ENCODE assay signal across 1 cellular context in genomic region chr1:84539972-84540371, GRCh38.
TF ChIP-seq lines count a peak whose summit lies in the region.

No MANE protein-coding gene starts in this region.

TF ChIP-seq in SK-N-SH, 30 proteins besides CTCF, POLR2A, EP300 and RAD21:
- TF ChIP-seq RCOR1 (IDR thresholded peaks at IDR 0.05; ENCODE audit: low read length) (no peak), MEF2A (IDR thresholded peaks at IDR 0.05; ENCODE audit: borderline replicate concordance, low read depth) (no peak), TCF12 (IDR thresholded peaks at IDR 0.05) (0 out of 2 replicates have a peak, but pooled peaks have one; percentile 7), ELF1 (IDR thresholded peaks at IDR 0.05) (no peak), YY1 (IDR thresholded peaks at IDR 0.05; ENCODE audit: low read depth) (no peak), USF1 (IDR thresholded peaks at IDR 0.05; ENCODE audit: borderline replicate concordance, low read depth) (no peak)
- TF ChIP-seq, protein P1, sequence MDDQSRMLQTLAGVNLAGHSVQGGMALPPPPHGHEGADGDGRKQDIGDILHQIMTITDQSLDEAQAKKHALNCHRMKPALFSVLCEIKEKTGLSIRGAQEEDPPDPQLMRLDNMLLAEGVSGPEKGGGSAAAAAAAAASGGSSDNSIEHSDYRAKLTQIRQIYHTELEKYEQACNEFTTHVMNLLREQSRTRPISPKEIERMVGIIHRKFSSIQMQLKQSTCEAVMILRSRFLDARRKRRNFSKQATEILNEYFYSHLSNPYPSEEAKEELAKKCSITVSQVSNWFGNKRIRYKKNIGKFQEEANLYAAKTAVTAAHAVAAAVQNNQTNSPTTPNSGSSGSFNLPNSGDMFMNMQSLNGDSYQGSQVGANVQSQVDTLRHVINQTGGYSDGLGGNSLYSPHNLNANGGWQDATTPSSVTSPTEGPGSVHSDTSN (IDR thresholded peaks at IDR 0.05): peak; percentile 15; the same call in 1 of the 2 replicates
